In the genomic region with DNA sequence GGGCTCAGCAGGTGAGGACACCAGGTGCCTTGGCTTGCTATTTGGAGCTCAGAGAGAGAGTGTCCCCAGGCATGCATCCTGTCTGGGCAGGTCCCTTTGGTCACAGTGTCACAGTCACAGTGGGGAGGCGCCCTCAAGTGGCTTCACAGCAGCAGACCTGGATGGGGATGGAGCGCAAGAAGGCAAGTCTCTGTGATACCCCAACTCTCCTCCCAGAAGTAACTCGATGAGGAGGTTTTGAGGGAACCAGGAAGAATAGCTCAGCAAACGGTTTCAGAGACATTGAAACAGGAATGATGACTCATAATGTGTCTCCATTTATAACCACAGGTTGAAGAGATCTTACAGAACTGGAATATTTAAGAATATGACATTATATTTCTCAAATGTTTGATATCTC, we compare ENCODE assay signal across 8 cellular contexts.
DNase-seq lines count a peak whose midpoint lies in the region; ATAC-seq and TF ChIP-seq lines count a peak whose summit lies in the region.

No MANE protein-coding gene starts in this region.

- H3K27ac Mint-ChIP-seq in nephron: no peak overlapping the region
- H3K27ac Mint-ChIP-seq in effector memory CD8-positive, alpha-beta T cell: no peak overlapping the region

- H3K9me3 Mint-ChIP-seq in nephron: no peaks in the 10 kb centered on the region
- no peaks in the 10 kb centered on the region for H3K9me3 Mint-ChIP-seq in effector memory CD8-positive, alpha-beta T cell

- no peaks in the 10 kb centered on the region for H3K36me3 Mint-ChIP-seq in nephron (ENCODE audit: low read depth)
- no peaks in the 10 kb centered on the region for H3K36me3 Mint-ChIP-seq in effector memory CD8-positive, alpha-beta T cell (ENCODE audit: insufficient read depth)

- no peak overlapping the region for H2AFZ ChIP-seq in PC-9

- no peaks in the 10 kb centered on the region for H3K79me2 ChIP-seq in PC-9 (ENCODE audit: low read depth)

- no peaks in the 10 kb centered on the region for H3K27me3 ChIP-seq in PC-9 (ENCODE audit: insufficient read depth, low read depth)
- H3K27me3 ChIP-seq in dorsolateral prefrontal cortex: peaks cover 0 to 64% (median 42%) of the 10 kb centered on the region in 45 donors

- H3K4me3 ChIP-seq in AG10803 (ENCODE audit: low read length) (no peak overlapping the region), PC-9 (no peak overlapping the region), dorsolateral prefrontal cortex (no peak overlapping the region)

- peak overlapping the region; percentile 76 for H3K4me2 ChIP-seq in PC-9

- CTCF ChIA-PET in PC-9 (lab: Charles Lee): interaction anchor here (0.6 to 2.0 kb wide), 10 partner anchors 23 to 201 kb away, joined by 3 to 40 read pairs (median 4); a partner anchor contains a TSS

- H3K9me2 ChIP-seq in PC-9 (ENCODE audit: insufficient read depth): no peaks in the 10 kb centered on the region

- no peaks in the 10 kb centered on the region for H3K4me1 Mint-ChIP-seq in nephron
- peaks cover 0 to 2% of the 10 kb centered on the region in 2 donors for H3K4me1 Mint-ChIP-seq in effector memory CD8-positive, alpha-beta T cell (ENCODE audit: low read depth in 2 of 2)

- peak; percentile 41 for DNase-seq in AG10803 (ENCODE audit: low read depth)
- DNase-seq in PC-9: peak; percentile 82 to 88
- peak in 5 of 10 donors; percentile 42 to 73 (median 54) for DNase-seq in dorsolateral prefrontal cortex
- DNase-seq in effector memory CD8-positive, alpha-beta T cell: no peak
- no peak for DNase-seq in occipital lobe (lab: John Stamatoyannopoulos, UW)

- intact Hi-C loops in PC-9 (cut with micrococcal nuclease; ENCODE audit: unreplicated experiment) (loop anchor here (2.0 to 5.0 kb wide), 3 partner anchors 58 to 177 kb away; no protein-coding TSS in a partner anchor), dorsolateral prefrontal cortex (cut with DNase I) (loop anchor here in 1 of 2 donors (1.0 kb wide), 1 partner anchor 132 kb away; no protein-coding TSS in a partner anchor)

- no peak overlapping the region for H3K4me3 Mint-ChIP-seq in nephron
- no peak overlapping the region for H3K4me3 Mint-ChIP-seq in effector memory CD8-positive, alpha-beta T cell

- peaks cover 27% of the 10 kb centered on the region for H3F3A ChIP-seq in PC-9 (ENCODE audit: insufficient read depth, low read depth)

- no peaks in the 10 kb centered on the region for H4K20me1 ChIP-seq in PC-9 (ENCODE audit: insufficient read depth)

- BruUV-seq in PC-9 (replicated peaks; lab: Mats Ljungman, UMichigan): no TSS peak

- peak overlapping the region; percentile 95 for H3K27ac ChIP-seq in PC-9
- no peak overlapping the region for H3K27ac ChIP-seq in dorsolateral prefrontal cortex

- ATAC-seq in GM18511 (IDR thresholded peaks at IDR 0.05; ENCODE audit: unreplicated experiment): peak; percentile 98
- ATAC-seq in HG03045 (IDR thresholded peaks at IDR 0.05; ENCODE audit: unreplicated experiment): peak; percentile 57
- ATAC-seq in effector memory CD8-positive, alpha-beta T cell (replicated peaks): no peak

- peaks cover 34% of the 10 kb centered on the region for H3K27me3 Mint-ChIP-seq in nephron (ENCODE audit: low read depth)
- H3K27me3 Mint-ChIP-seq in effector memory CD8-positive, alpha-beta T cell: peaks cover 15 to 52% of the 10 kb centered on the region in 2 donors

- 0 out of 2 replicates have a peak, but pooled peaks cover 4% of the 10 kb centered on the region for H3K9me3 ChIP-seq in PC-9 (ENCODE audit: insufficient read depth, low read depth)

- TF ChIP-seq CTCF in AG10803 (conservative IDR thresholded peaks at IDR 0.05; ENCODE audit: low read length): peak; percentile 55
- TF ChIP-seq CTCF in PC-9 (conservative IDR thresholded peaks at IDR 0.05): peak; percentile 73
- peak in 47 of 56 donors; percentile 12 to 71 (median 47) for TF ChIP-seq CTCF in dorsolateral prefrontal cortex (IDR thresholded peaks at IDR 0.05 in 54 of 56, conservative IDR thresholded peaks at IDR 0.05 in 2 of 56; ENCODE audit: low read depth in 1 of 56, partially characterized antibody in 56 of 56)
- peak in 2 of 3 experiments; percentile 9 to 20 for TF ChIP-seq CTCF in nephron (IDR thresholded peaks at IDR 0.05; ENCODE audit: unreplicated experiment in 3 of 3)

- H3K36me3 ChIP-seq in PC-9 (ENCODE audit: low read depth): no peaks in the 10 kb centered on the region

- POLR2A ChIA-PET in PC-9 (lab: Charles Lee; ENCODE audit: unreplicated experiment): interaction anchor here (0.5 to 1.2 kb wide), 6 partner anchors 14 to 631 kb away, joined by 3 to 11 read pairs (median 4); no protein-coding TSS in a partner anchor

- H3K4me1 ChIP-seq in PC-9 (replicated peaks; ENCODE audit: insufficient read depth): peaks cover 53% of the 10 kb centered on the region

Comparison
In these comparisons a context has a peak if more than half of its experiments do, and no peak if none do; other contexts are left out.
1. DNase-seq: peak in AG10803 (single experiment) and PC-9 (2 of 2); none in effector memory CD8-positive, alpha-beta T cell (0 of 3) and occipital lobe (single experiment).
2. CTCF ChIP-seq: peak in every context shown above with its lines; median percentile 73 in PC-9; 55 in AG10803; 47 in dorsolateral prefrontal cortex; 14 in nephron.